ENCODE assay signal across 10 cellular contexts in the genomic region with DNA sequence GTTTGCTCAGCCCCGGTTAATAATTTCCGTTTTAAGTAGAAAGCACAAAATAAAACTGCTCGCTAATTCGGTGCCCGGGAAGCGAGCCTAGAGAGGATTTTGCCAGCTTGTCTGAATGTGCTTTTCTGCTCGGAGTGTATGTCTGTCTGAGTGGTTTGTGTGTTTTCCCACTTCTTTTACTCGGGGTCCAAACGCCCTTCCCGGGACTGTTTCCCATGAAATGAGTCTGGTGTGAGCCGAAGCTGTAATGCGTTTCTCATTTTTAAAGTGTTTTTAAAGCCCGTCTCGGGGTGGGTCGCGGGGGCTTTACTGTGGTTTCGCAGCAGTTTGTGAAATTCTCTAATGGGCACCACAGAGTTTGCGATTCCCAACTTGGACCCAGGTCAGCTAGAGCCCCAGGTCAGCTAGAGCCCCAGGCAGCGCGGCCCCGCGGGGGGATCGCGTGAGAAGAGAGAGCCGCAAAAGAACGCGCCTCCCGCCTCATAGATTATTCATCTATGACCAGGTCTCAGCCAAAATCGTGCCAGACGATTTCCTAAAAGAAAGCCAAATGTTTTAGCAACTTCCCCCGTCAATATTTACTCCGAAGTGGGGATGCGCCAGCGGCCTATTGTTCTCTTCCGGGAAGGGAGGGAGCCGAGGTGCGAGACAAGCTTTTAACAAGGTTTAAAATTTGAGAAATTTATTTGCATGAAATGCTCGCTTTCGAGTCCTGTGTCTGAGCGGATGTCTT. TPM values are rescaled to one million over a fixed set of nuclear protein-coding genes. Genes with fewer than 3 reads are reported as not detected.
A peak's percentile ranks its signal among the peaks of the same experiment; 100 is the strongest.
DNase-seq lines count a peak whose midpoint lies in the region; ATAC-seq and TF ChIP-seq lines count a peak whose summit lies in the region.
"Had no signal": no experiment of that assay in that cellular context is flagged by ENCODE, and none has a peak within 500 bp of the region (broad histone marks: within the 10 kb centered on the region; RNA-seq: fewer than 3 reads in every experiment).

No MANE protein-coding gene starts in this region.

- H3K79me1 ChIP-seq in H9 (ENCODE audit: insufficient read depth, low read depth, low read length, poor library complexity, severe bottlenecking) = peaks cover 3% of the 10 kb centered on the region

- H3K9me2 ChIP-seq in OCI-LY7 (ENCODE audit: insufficient read depth, low read length) = no peaks in the 10 kb centered on the region

- H3K27me3 ChIP-seq in Caco-2 (replicated peaks; ENCODE audit: control insufficient read depth, insufficient read depth, low read length) = peaks cover 17% of the 10 kb centered on the region
- H3K27me3 ChIP-seq in H9 (ENCODE audit: insufficient read depth, low read length) = peaks cover 12% of the 10 kb centered on the region; the same call in 1 of the 2 replicates
- peaks cover 27% of the 10 kb centered on the region for H3K27me3 ChIP-seq in layer of hippocampus (ENCODE audit: control insufficient read depth, insufficient read depth, low read length)

- intact Hi-C loops in Caco-2 (cut with micrococcal nuclease; ENCODE audit: unreplicated experiment) (loop anchor here (5.0 kb wide), 3 partner anchors 104 to 534 kb away; a partner anchor contains a TSS), OCI-LY7 (cut with micrococcal nuclease; ENCODE audit: unreplicated experiment) (no loop called here)
- intact Hi-C loops in activated CD8-positive, alpha-beta T cell treated with anti-CD3 and anti-CD28 coated beads for 36 hours (cut with micrococcal nuclease) = no loop called here

- H4K8ac ChIP-seq in H9 (replicated peaks; ENCODE audit: insufficient read length, low read depth, low read length) = no peak overlapping the region

- H4K5ac ChIP-seq in H9 (ENCODE audit: insufficient read length, low read depth, low read length) = no peak overlapping the region

- ATAC-seq in activated CD8-positive, alpha-beta T cell treated with anti-CD3 and anti-CD28 coated beads for 36 hours = no peak
- ATAC-seq: PC-3 had no signal

- peak overlapping the region; percentile 86 for H3K4me2 ChIP-seq in H9 (ENCODE audit: insufficient read depth, insufficient read length, low read length)
- H3K4me2 ChIP-seq in OCI-LY7 (ENCODE audit: low read length) = no peak overlapping the region

- peaks cover 9% of the 10 kb centered on the region for H3K4me1 Mint-ChIP-seq in Caco-2 (ENCODE audit: low read depth, unreplicated experiment)
- peaks cover 31 to 39% of the 10 kb centered on the region in 2 experiments for H3K4me1 Mint-ChIP-seq in H9
- H3K4me1 Mint-ChIP-seq in activated CD8-positive, alpha-beta T cell treated with anti-CD3 and anti-CD28 coated beads for 36 hours (ENCODE audit: low read depth) = peaks cover 22% of the 10 kb centered on the region

- H3K36me3 Mint-ChIP-seq in Caco-2 (ENCODE audit: insufficient read depth, unreplicated experiment) = peaks cover under 1% of the 10 kb centered on the region
- H3K36me3 Mint-ChIP-seq in H9 (ENCODE audit: insufficient read depth in 1 of 3, low read depth in 3 of 3) = peaks cover 38 to 48% (median 47%) of the 10 kb centered on the region in 3 experiments
- peaks cover 8% of the 10 kb centered on the region for H3K36me3 Mint-ChIP-seq in activated CD8-positive, alpha-beta T cell treated with anti-CD3 and anti-CD28 coated beads for 36 hours (ENCODE audit: low read depth)

- H2AK5ac ChIP-seq in H9 (ENCODE audit: insufficient read length, low read length) = no peak overlapping the region

- H2BK12ac ChIP-seq in H9 (ENCODE audit: insufficient read length, low read depth, low read length) = no peak overlapping the region

- H2BK20ac ChIP-seq in H9 (ENCODE audit: low read depth, low read length, poor library complexity, severe bottlenecking) = no peak overlapping the region

- H3K4me1 ChIP-seq in Caco-2 (peaks cover 24% of the 10 kb centered on the region), H9 (ENCODE audit: insufficient read depth, low read length) (no peaks in the 10 kb centered on the region; the same call in none of the 2 replicates), OCI-LY7 (ENCODE audit: insufficient read depth, low read length, poor library complexity, severe bottlenecking) (no peaks in the 10 kb centered on the region)

- H3K4me3 ChIP-seq in Caco-2 (ENCODE audit: low read depth, low read length) (no peak overlapping the region), OCI-LY7 (ENCODE audit: low read depth, low read length, poor library complexity, severe bottlenecking) (no peak overlapping the region)

- H3K9me3 ChIP-seq in Caco-2 (no peaks in the 10 kb centered on the region), H9 (ENCODE audit: control insufficient read depth, low read depth, low read length) (no peaks in the 10 kb centered on the region), OCI-LY7 (ENCODE audit: low read length) (no peaks in the 10 kb centered on the region)

- H3T11ph ChIP-seq in H9 (ENCODE audit: low read length) = no peak overlapping the region

- peak overlapping the region; percentile 84 for H3K9ac ChIP-seq in H9 (ENCODE audit: extremely low read depth, insufficient read length, low read length)

- peak overlapping the region; percentile 64 for H3K4me3 Mint-ChIP-seq in Caco-2 (ENCODE audit: unreplicated experiment)
- peak overlapping the region; percentile 94 to 98 for H3K4me3 Mint-ChIP-seq in H9
- H3K4me3 Mint-ChIP-seq in activated CD8-positive, alpha-beta T cell treated with anti-CD3 and anti-CD28 coated beads for 36 hours = peak overlapping the region; percentile 16

- H4K20me1 ChIP-seq in H9 (ENCODE audit: control insufficient read depth, insufficient read depth, insufficient read length) = no peaks in the 10 kb centered on the region
- no peaks in the 10 kb centered on the region for H4K20me1 ChIP-seq in OCI-LY7 (ENCODE audit: insufficient read depth, low read length)

- no peak overlapping the region for H3K4ac ChIP-seq in H9 (ENCODE audit: low read depth, low read length)

- no peak overlapping the region for H2BK120ac ChIP-seq in H9 (ENCODE audit: low read depth, low read length, poor library complexity, severe bottlenecking)

- no peak overlapping the region for H2BK15ac ChIP-seq in H9 (ENCODE audit: low read depth, low read length)

- no CpG with 5 or more reads among the region's 40 CpGs for WGBS in H9 (ENCODE audit: extremely low coverage, insufficient read length, low lambda C conversion rate)

- H3K79me2 ChIP-seq in H9 (ENCODE audit: insufficient read depth, low read length) (peaks cover 25% of the 10 kb centered on the region), OCI-LY7 (ENCODE audit: insufficient read depth, low read depth, low read length) (no peaks in the 10 kb centered on the region)

- H2BK5ac ChIP-seq in H9 (ENCODE audit: insufficient read length, low read length) = no peak overlapping the region

- no TSS peak for BruUV-seq in Caco-2 (replicated peaks; lab: Mats Ljungman, UMichigan)
- no TSS peak for BruUV-seq in OCI-LY7 (replicated peaks; lab: Mats Ljungman, UMichigan)

- H4K91ac ChIP-seq in H9 (ENCODE audit: insufficient read length, low read depth, low read length) = no peak overlapping the region

- H2AFZ ChIP-seq in H9 (ENCODE audit: low read length) (no peak overlapping the region), OCI-LY7 (ENCODE audit: low read length) (no peak overlapping the region)

- peak overlapping the region; percentile 39; the same call in 1 of the 2 replicates for H3K14ac ChIP-seq in H9 (ENCODE audit: insufficient read depth, low read length)

- in situ Hi-C loops in GM13976 (cut with MboI; ENCODE audit: low sequenced_read_pairs, unreplicated experiment) = no loop called here

- H3K23me2 ChIP-seq in H9 (ENCODE audit: insufficient read length, low read depth, low read length, poor library complexity, severe bottlenecking) = peaks cover 43% of the 10 kb centered on the region

- POLR2A ChIA-PET in Caco-2 (lab: Charles Lee) (no interaction called here), OCI-LY7 (lab: Charles Lee) (no interaction called here)
- POLR2A ChIA-PET in activated CD8-positive, alpha-beta T cell treated with anti-CD3 and anti-CD28 coated beads for 36 hours (lab: Charles Lee) = interaction anchor here (1.3 to 1.8 kb wide), 3 partner anchors 10 to 328 kb away, joined by 3 to 5 read pairs (median 3); no protein-coding TSS in a partner anchor

- H3K27me3 Mint-ChIP-seq in Caco-2 (ENCODE audit: insufficient read depth, unreplicated experiment) (peaks cover 36% of the 10 kb centered on the region), H9 (ENCODE audit: low read depth) (peaks cover 38% of the 10 kb centered on the region)
- peaks cover 62% of the 10 kb centered on the region for H3K27me3 Mint-ChIP-seq in activated CD8-positive, alpha-beta T cell treated with anti-CD3 and anti-CD28 coated beads for 36 hours

- no peaks in the 10 kb centered on the region for H3K36me3 ChIP-seq in Caco-2 (ENCODE audit: control insufficient read depth, insufficient read depth, low read length)
- no peaks in the 10 kb centered on the region for H3K36me3 ChIP-seq in OCI-LY7 (ENCODE audit: insufficient read depth, low read length)

- no peak for DNase-seq in Caco-2
- DNase-seq in H9 = peak; percentile 39
- DNase-seq in activated CD8-positive, alpha-beta T cell treated with anti-CD3 and anti-CD28 coated beads for 36 hours = no peak
- no peak for DNase-seq in SIG-M5 treated with dmso at 0.1 percent for 504 hours (lab: John Stamatoyannopoulos, UW; ENCODE audit: unreplicated experiment)
- no peak for DNase-seq in GM13976 (ENCODE audit: low spot score)
- DNase-seq in RPMI8226 = no peak
- no peak for DNase-seq in OCI-LY7 (ENCODE audit: low spot score)
- DNase-seq: PC-3 had no signal

- H3K27ac ChIP-seq in H9 (ENCODE audit: insufficient read length, low read depth, low read length) (no peak overlapping the region), layer of hippocampus (ENCODE audit: low read depth, low read length) (peak overlapping the region; percentile 77), OCI-LY7 (ENCODE audit: low read depth, low read length, poor library complexity, severe bottlenecking) (no peak overlapping the region)
- H3K27ac ChIP-seq: epithelial cell of prostate had no signal

- H3K9me3 Mint-ChIP-seq in Caco-2 (ENCODE audit: unreplicated experiment) (no peaks in the 10 kb centered on the region), H9 (peaks cover 26 to 29% of the 10 kb centered on the region in 2 experiments)
- H3K9me3 Mint-ChIP-seq in activated CD8-positive, alpha-beta T cell treated with anti-CD3 and anti-CD28 coated beads for 36 hours = no peaks in the 10 kb centered on the region

- TF ChIP-seq CTCF in Caco-2 (IDR thresholded peaks at IDR 0.05; ENCODE audit: insufficient read depth in 1 of 2, low read depth in 1 of 2, low read length in 1 of 2, severe bottlenecking in 1 of 2, unreplicated experiment in 1 of 2) = no peak
- no peak for TF ChIP-seq CTCF in H9 (conservative IDR thresholded peaks at IDR 0.05)
- TF ChIP-seq CTCF in activated CD8-positive, alpha-beta T cell treated with anti-CD3 and anti-CD28 coated beads for 36 hours (IDR thresholded peaks at IDR 0.05) = no peak
- TF ChIP-seq CTCF in GM13976 (IDR thresholded peaks at IDR 0.05; ENCODE audit: borderline replicate concordance, control extremely low read depth, extremely low read depth, insufficient read depth, missing control alignments) = no peak
- TF ChIP-seq CTCF in OCI-LY7 (conservative IDR thresholded peaks at IDR 0.05; ENCODE audit: low read length) = no peak

- H3K23ac ChIP-seq in H9 (ENCODE audit: insufficient read length, low read depth, low read length) = no peak overlapping the region

- H3K56ac ChIP-seq in H9 (ENCODE audit: insufficient read length, low read depth, low read length) = no peak overlapping the region

- H3K18ac ChIP-seq in H9 (ENCODE audit: insufficient read length, low read depth, low read length) = no peak overlapping the region

- CTCF ChIA-PET in Caco-2 (lab: Charles Lee) = interaction anchor here (2.2 kb wide), 1 partner anchor 252 kb away, joined by 6 read pairs; no protein-coding TSS in a partner anchor
- CTCF ChIA-PET in activated CD8-positive, alpha-beta T cell treated with anti-CD3 and anti-CD28 coated beads for 36 hours (lab: Charles Lee) = interaction anchor here (0.7 to 1.5 kb wide), 3 partner anchors 10 to 531 kb away, joined by 3 to 4 read pairs (median 4); no protein-coding TSS in a partner anchor
- CTCF ChIA-PET in OCI-LY7 (lab: Charles Lee; ENCODE audit: unreplicated experiment) = no interaction called here

- no peak overlapping the region for H3K27ac Mint-ChIP-seq in Caco-2 (ENCODE audit: unreplicated experiment)
- peak overlapping the region; percentile 91 to 97 (median 97) for H3K27ac Mint-ChIP-seq in H9
- no peak overlapping the region for H3K27ac Mint-ChIP-seq in activated CD8-positive, alpha-beta T cell treated with anti-CD3 and anti-CD28 coated beads for 36 hours

RNA-seq across cellular contexts. Expression of a gene that starts 2.0 kb away (rescaled TPM):
- total RNA-seq in Caco-2 (2022) (1.3 and 1.9 TPM in 2 replicates), H9 (2021) (426 and 454 TPM in 2 replicates), OCI-LY7 (2022) (not detected in 2 replicates)
- total RNA-seq in activated CD8-positive, alpha-beta T cell treated with anti-CD3 and anti-CD28 coated beads for 36 hours = not detected
- total RNA-seq in OCI-LY7 (2014; rRNA removed; shearing (Covaris generic)) = not detected in 2 replicates
- total RNA-seq: PC-3 had no signal

RNA-seq across cellular contexts. Expression of a gene that starts 12.0 kb away (rescaled TPM):
- total RNA-seq in Caco-2 (2022) (0.49 and 0.66 TPM in 2 replicates), H9 (2021) (51.9 and 52.6 TPM in 2 replicates), OCI-LY7 (2022) (not detected in 2 replicates)
- not detected for total RNA-seq in activated CD8-positive, alpha-beta T cell treated with anti-CD3 and anti-CD28 coated beads for 36 hours
- total RNA-seq in OCI-LY7 (2014; rRNA removed; shearing (Covaris generic)) = not detected in 2 replicates
- total RNA-seq: PC-3 had no signal

Comparison
In these comparisons a context has a peak if more than half of its experiments do, and no peak if none do; other contexts are left out.
1. H3K27ac Mint-ChIP-seq: peak in H9 (3 of 3); none in Caco-2 (single experiment) and activated CD8-positive, alpha-beta T cell treated with anti-CD3 and anti-CD28 coated beads for 36 hours (single experiment).
2. H3K4me3 Mint-ChIP-seq: peak in every context shown above with its lines; median percentile 96 in H9; 64 in Caco-2; 16 in activated CD8-positive, alpha-beta T cell treated with anti-CD3 and anti-CD28 coated beads for 36 hours.
3. RNA of a gene that starts 2.0 kb away (total RNA-seq): 426 to 454 TPM in H9; 1.3 to 1.9 TPM in Caco-2, not detected in activated CD8-positive, alpha-beta T cell treated with anti-CD3 and anti-CD28 coated beads for 36 hours and not detected in OCI-LY7; every median in the first group is over 100 times any median in the second.
4. RNA of a gene that starts 12.0 kb away (total RNA-seq): 51.9 to 52.6 TPM in H9; 0.49 to 0.66 TPM in Caco-2, not detected in activated CD8-positive, alpha-beta T cell treated with anti-CD3 and anti-CD28 coated beads for 36 hours and not detected in OCI-LY7; every median in the first group is over 10 times any median in the second.